In the genomic region with DNA sequence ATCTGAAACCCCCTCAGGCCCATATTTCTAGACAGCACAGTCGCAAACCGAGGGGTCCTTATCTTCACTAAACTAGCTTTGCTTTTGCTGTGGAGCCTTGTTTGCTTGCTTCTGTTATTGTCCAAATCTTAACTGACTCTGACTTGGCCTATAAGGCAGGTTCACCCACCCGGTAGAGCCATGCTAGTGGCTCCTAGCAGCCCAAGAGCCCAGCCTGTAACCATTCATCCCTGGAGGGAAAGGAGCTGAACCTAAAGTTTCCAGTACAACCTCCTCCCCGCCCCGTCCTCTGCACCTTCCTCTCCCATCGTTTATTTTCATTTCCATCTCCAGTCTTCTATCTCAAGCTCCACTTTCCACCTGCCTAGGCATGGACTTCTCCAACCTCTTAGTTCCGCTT, we compare ENCODE assay signal across 32 cellular contexts.
"Had no signal": no experiment of that assay in that cellular context is flagged by ENCODE, and none has a peak within 500 bp of the region (broad histone marks: within the 10 kb centered on the region; RNA-seq: fewer than 3 reads in every experiment).

No MANE protein-coding gene starts in this region.

- H3K27ac Mint-ChIP-seq: activated B cell treated with CpG ODN at 0.5 μM for 24 hours; activated CD8-positive, alpha-beta T cell treated with anti-CD3 and anti-CD28 coated beads for 36 hours; activated naive CD4-positive, alpha-beta T cell treated with anti-CD3 and anti-CD28 coated beads, Interleukin-2, amount 10 ng/mL, durations not matched to agents 7 days and 5 days; activated naive CD4-positive, alpha-beta T cell treated with anti-CD3 and anti-CD28 coated beads, Interleukin-2, amount 50 U/mL, for 72 hours; activated naive CD8-positive, alpha-beta T cell treated with anti-CD3 and anti-CD28 coated beads, Interleukin-2, amount 10 ng/mL, durations not matched to agents 7 days and 5 days; activated T-helper 17 cell treated with anti-CD3 and anti-CD28 coated beads, Interleukin-2, amount 50 U/mL, for 72 hours; brain; T-helper 17 cell; T-helper 2 cell treated with Interferon-gamma antibody and Interleukin-4, amounts not matched to agents 5 μg/mL and 100 μg/mL, for 36 hours had no signal

- H3K27me3 Mint-ChIP-seq: activated B cell treated with CpG ODN at 0.5 μM for 24 hours; activated naive CD4-positive, alpha-beta T cell treated with anti-CD3 and anti-CD28 coated beads, Interleukin-2, amount 10 ng/mL, durations not matched to agents 7 days and 5 days; activated naive CD8-positive, alpha-beta T cell treated with anti-CD3 and anti-CD28 coated beads, Interleukin-2, amount 10 ng/mL, durations not matched to agents 7 days and 5 days; T-helper 17 cell had no signal

- H3K9me3 Mint-ChIP-seq: activated B cell treated with CpG ODN at 0.5 μM for 24 hours; activated CD8-positive, alpha-beta T cell treated with anti-CD3 and anti-CD28 coated beads for 36 hours; activated naive CD4-positive, alpha-beta T cell treated with anti-CD3 and anti-CD28 coated beads, Interleukin-2, amount 50 U/mL, for 72 hours; activated T-cell treated with anti-CD3 and anti-CD28 coated beads, Interleukin-2, amount 50 U/mL, for 4 hours; activated T-helper 17 cell treated with anti-CD3 and anti-CD28 coated beads, Interleukin-2, amount 50 U/mL, for 72 hours had no signal

- H3K27me3 ChIP-seq: ascending aorta, breast epithelium, cardiac muscle cell, colonic mucosa, foreskin keratinocyte, gastrocnemius medialis, heart left ventricle had no signal

- DNase-seq: activated B cell treated with CpG ODN at 0.5 μM for 24 hours; activated CD4-positive, alpha-beta T cell treated with anti-CD3 and anti-CD28 coated beads for 48 hours; activated CD4-positive, alpha-beta T cell treated with anti-CD3 and anti-CD28 coated beads, Interleukin-2, amount 50 U/mL, for 1 hour; activated CD4-positive, alpha-beta T cell treated with anti-CD3 and anti-CD28 coated beads, Interleukin-2, amount 50 U/mL, for 48 hours; activated CD8-positive, alpha-beta memory T cell treated with anti-CD3 and anti-CD28 coated beads for 24 hours; activated CD8-positive, alpha-beta T cell treated with anti-CD3 and anti-CD28 coated beads for 36 hours; activated gamma-delta T cell; activated naive CD4-positive, alpha-beta T cell; activated naive CD4-positive, alpha-beta T cell treated with anti-CD3 and anti-CD28 coated beads, Interleukin-2, amount 10 ng/mL, durations not matched to agents 7 days and 5 days; activated naive CD8-positive, alpha-beta T cell treated with anti-CD3 and anti-CD28 coated beads, Interleukin-2, amount 10 ng/mL, durations not matched to agents 7 days and 5 days; activated T-cell treated with anti-CD3 and anti-CD28 coated beads, Interleukin-2, amount 50 U/mL, for 4 hours; central memory CD4-positive, alpha-beta T cell; cerebellar nuclear complex; colonic mucosa; effector CD8-positive, alpha-beta T cell; foreskin keratinocyte; gastrocnemius medialis; glutamatergic neuron; heart left ventricle; T-helper 1 cell; T-helper 17 cell; T1000; WERI-Rb-1 had no signal

- H3K9me3 ChIP-seq: ascending aorta, colonic mucosa, gastrocnemius medialis, heart left ventricle had no signal

- H3K4me3 Mint-ChIP-seq: activated B cell treated with CpG ODN at 0.5 μM for 24 hours; activated CD8-positive, alpha-beta T cell treated with anti-CD3 and anti-CD28 coated beads for 36 hours; activated naive CD4-positive, alpha-beta T cell treated with anti-CD3 and anti-CD28 coated beads, Interleukin-2, amount 10 ng/mL, durations not matched to agents 7 days and 5 days; activated naive CD8-positive, alpha-beta T cell treated with anti-CD3 and anti-CD28 coated beads, Interleukin-2, amount 10 ng/mL, durations not matched to agents 7 days and 5 days; activated T-cell treated with anti-CD3 and anti-CD28 coated beads, Interleukin-2, amount 50 U/mL, for 4 hours; activated T-helper 17 cell treated with anti-CD3 and anti-CD28 coated beads, Interleukin-2, amount 50 U/mL, for 72 hours; brain; T-helper 17 cell; T-helper 2 cell treated with Interferon-gamma antibody and Interleukin-4, amounts not matched to agents 5 μg/mL and 100 μg/mL, for 36 hours had no signal

- H3K36me3 Mint-ChIP-seq: activated naive CD4-positive, alpha-beta T cell treated with anti-CD3 and anti-CD28 coated beads, Interleukin-2, amount 10 ng/mL, durations not matched to agents 7 days and 5 days; activated naive CD4-positive, alpha-beta T cell treated with anti-CD3 and anti-CD28 coated beads, Interleukin-2, amount 50 U/mL, for 72 hours; activated naive CD8-positive, alpha-beta T cell treated with anti-CD3 and anti-CD28 coated beads, Interleukin-2, amount 10 ng/mL, durations not matched to agents 7 days and 5 days had no signal

- H3K4me3 ChIP-seq: ascending aorta, breast epithelium, cardiac muscle cell, colonic mucosa, gastrocnemius medialis, heart left ventricle had no signal

- H3K27ac ChIP-seq: ascending aorta, breast epithelium, cardiac muscle cell, colonic mucosa, foreskin keratinocyte, gastrocnemius medialis, heart left ventricle, WERI-Rb-1 had no signal

- H3K4me1 ChIP-seq: ascending aorta, breast epithelium, colonic mucosa, foreskin keratinocyte, gastrocnemius medialis, heart left ventricle had no signal

- ATAC-seq: activated CD4-positive, CD25-positive, alpha-beta regulatory T cell treated with anti-CD3 and anti-CD28 coated beads, Interleukin-2, amount 50 U/mL, for 24 hours; activated CD8-positive, alpha-beta T cell treated with anti-CD3 and anti-CD28 coated beads for 36 hours; activated naive CD4-positive, alpha-beta T cell treated with anti-CD3 and anti-CD28 coated beads, Interleukin-2, amount 50 U/mL, for 72 hours; activated T-cell treated with anti-CD3 and anti-CD28 coated beads, Interleukin-2, amount 50 U/mL, for 4 hours; activated T-helper 17 cell treated with anti-CD3 and anti-CD28 coated beads, Interleukin-2, amount 50 U/mL, for 72 hours; esophagus mucosa; foreskin keratinocyte; gastrocnemius medialis; heart left ventricle; T-helper 17 cell had no signal

- H3K36me3 ChIP-seq: ascending aorta, breast epithelium, cardiac muscle cell, colonic mucosa, gastrocnemius medialis, heart left ventricle, WERI-Rb-1 had no signal

- H3K4me1 Mint-ChIP-seq: activated B cell treated with CpG ODN at 0.5 μM for 24 hours; activated naive CD4-positive, alpha-beta T cell treated with anti-CD3 and anti-CD28 coated beads, Interleukin-2, amount 10 ng/mL, durations not matched to agents 7 days and 5 days; activated naive CD8-positive, alpha-beta T cell treated with anti-CD3 and anti-CD28 coated beads, Interleukin-2, amount 10 ng/mL, durations not matched to agents 7 days and 5 days; activated T-helper 17 cell treated with anti-CD3 and anti-CD28 coated beads, Interleukin-2, amount 50 U/mL, for 72 hours; T-helper 17 cell had no signal
